ENCODE assay signal across 25 cellular contexts in genomic region chr7:41292457-41292856, GRCh38.
DNase-seq lines count a peak whose midpoint lies in the region; ATAC-seq, FAIRE-seq and TF ChIP-seq lines count a peak whose summit lies in the region.
"Had no signal": no experiment of that assay in that cellular context is flagged by ENCODE, and none has a peak within 500 bp of the region (broad histone marks: within the 10 kb centered on the region; RNA-seq: fewer than 3 reads in every experiment).

No MANE protein-coding gene starts in this region.

- 69 to 75% methylated on average over 3 of the region's 3 CpGs for WGBS in pancreas, 2 donors

- H3K27ac Mint-ChIP-seq in HFFc6: no peak overlapping the region
- H3K27ac Mint-ChIP-seq: activated B cell treated with CpG ODN at 0.5 μM for 24 hours; activated CD4-positive, alpha-beta memory T cell treated with anti-CD3 and anti-CD28 coated beads for 36 hours; activated naive CD8-positive, alpha-beta T cell treated with anti-CD3 and anti-CD28 coated beads, Interleukin-2, amount 10 ng/mL, durations not matched to agents 7 days and 5 days; CD4-positive, alpha-beta T cell; IgD-negative memory B cell; mesothelial cell of epicardium; natural killer cell treated with Interleukin-12 subunit alpha and Interleukin-12 subunit beta and Interleukin-15 and Interleukin-18, amount 100 ng/mL, for 72 hours had no signal

- H3K27me3 Mint-ChIP-seq in HFFc6 (ENCODE audit: insufficient read depth): no peaks in the 10 kb centered on the region; the same call in 1 of the 2 replicates
- H3K27me3 Mint-ChIP-seq: activated B cell treated with CpG ODN at 0.5 μM for 24 hours; activated CD4-positive, alpha-beta memory T cell treated with anti-CD3 and anti-CD28 coated beads for 36 hours; activated naive CD8-positive, alpha-beta T cell treated with anti-CD3 and anti-CD28 coated beads, Interleukin-2, amount 10 ng/mL, durations not matched to agents 7 days and 5 days; CD4-positive, alpha-beta T cell; IgD-negative memory B cell; natural killer cell treated with Interleukin-12 subunit alpha and Interleukin-12 subunit beta and Interleukin-15 and Interleukin-18, amount 100 ng/mL, for 72 hours had no signal

- no peak for FAIRE-seq in pancreas (lab: Jason Lieb, UNC)

- H3K4me1 Mint-ChIP-seq in HFFc6 (ENCODE audit: low read depth): no peaks in the 10 kb centered on the region
- H3K4me1 Mint-ChIP-seq: activated B cell treated with CpG ODN at 0.5 μM for 24 hours; activated naive CD8-positive, alpha-beta T cell treated with anti-CD3 and anti-CD28 coated beads, Interleukin-2, amount 10 ng/mL, durations not matched to agents 7 days and 5 days; IgD-negative memory B cell; mesothelial cell of epicardium had no signal

- no peaks in the 10 kb centered on the region for H3K36me3 Mint-ChIP-seq in HFFc6 (ENCODE audit: low read depth)
- H3K36me3 Mint-ChIP-seq: activated CD4-positive, alpha-beta memory T cell treated with anti-CD3 and anti-CD28 coated beads for 36 hours; activated naive CD8-positive, alpha-beta T cell treated with anti-CD3 and anti-CD28 coated beads, Interleukin-2, amount 10 ng/mL, durations not matched to agents 7 days and 5 days; IgD-negative memory B cell; mesothelial cell of epicardium; natural killer cell treated with Interleukin-12 subunit alpha and Interleukin-12 subunit beta and Interleukin-15 and Interleukin-18, amount 100 ng/mL, for 72 hours had no signal

- no peak overlapping the region for H3K4me3 Mint-ChIP-seq in HFFc6
- H3K4me3 Mint-ChIP-seq: activated B cell treated with CpG ODN at 0.5 μM for 24 hours; activated CD4-positive, alpha-beta memory T cell treated with anti-CD3 and anti-CD28 coated beads for 36 hours; activated naive CD8-positive, alpha-beta T cell treated with anti-CD3 and anti-CD28 coated beads, Interleukin-2, amount 10 ng/mL, durations not matched to agents 7 days and 5 days; CD4-positive, alpha-beta T cell; IgD-negative memory B cell; mesothelial cell of epicardium; natural killer cell treated with Interleukin-12 subunit alpha and Interleukin-12 subunit beta and Interleukin-15 and Interleukin-18, amount 100 ng/mL, for 72 hours had no signal

- 0 out of 2 replicates have a peak, but pooled peaks cover 8% of the 10 kb centered on the region for H3K4me1 ChIP-seq in PC-9 (replicated peaks; ENCODE audit: insufficient read depth)
- H3K4me1 ChIP-seq in pancreas: no peaks in the 10 kb centered on the region
- H3K4me1 ChIP-seq: heart left ventricle, left lung, tibial nerve had no signal

- H3K9me2 ChIP-seq in PC-9 (ENCODE audit: insufficient read depth): no peaks in the 10 kb centered on the region

- intact Hi-C loops in PC-9 (cut with micrococcal nuclease; ENCODE audit: unreplicated experiment): loop anchor here (5.0 kb wide), 1 partner anchor 245 kb away; no protein-coding TSS in a partner anchor
- intact Hi-C loops in left colon (cut with DNase I, micrococcal nuclease): no loop called here
- intact Hi-C loops in pancreas (cut with DNase I): no loop called here

- peak; percentile 9 for DNase-seq in HS-27A (ENCODE audit: low read depth)
- peak; percentile 25 to 78 for DNase-seq in PC-9
- peak; percentile 4 for DNase-seq in dermis blood vessel endothelial cell
- no peak for DNase-seq in left colon
- no peak for DNase-seq in HFFc6
- DNase-seq in pancreas: no peak
- DNase-seq in DMS153 (lab: John Stamatoyannopoulos, UW): no peak
- no peak for DNase-seq in NCI-H82 (lab: John Stamatoyannopoulos, UW)
- DNase-seq: activated B cell treated with CpG ODN at 0.5 μM for 24 hours; activated CD4-positive, alpha-beta memory T cell treated with anti-CD3 and anti-CD28 coated beads for 36 hours; activated effector memory CD4-positive, alpha-beta T cell treated with Interleukin-2 at 50 U/mL for 16 hours; activated naive CD8-positive, alpha-beta T cell treated with anti-CD3 and anti-CD28 coated beads, Interleukin-2, amount 10 ng/mL, durations not matched to agents 7 days and 5 days; CD4-positive, alpha-beta T cell; DND-41; GOT3; heart left ventricle; left lung; NCI-H187 treated with DMSO at 0.1 percent for 48 hours; NCI-H345; stimulated activated CD4-positive, alpha-beta T cell treated with anti-CD3 and anti-CD28 coated beads, Interleukin-4, amount 100 ng/mL, for 4 hours; stimulated activated naive CD8-positive, alpha-beta T cell treated with anti-CD3 and anti-CD28 coated beads, Interleukin-15, Interleukin-2, amounts not matched to agents 100 U/mL and 50 U/mL, for 24 hours had no signal

- TF ChIP-seq CTCF in PC-9 (conservative IDR thresholded peaks at IDR 0.05): no peak
- no peak for TF ChIP-seq CTCF in HFFc6 (IDR thresholded peaks at IDR 0.05)
- no peak for TF ChIP-seq CTCF in pancreas (IDR thresholded peaks at IDR 0.05)

- H3K27ac ChIP-seq in PC-9 (no peak overlapping the region), pancreas (no peak overlapping the region)
- H3K27ac ChIP-seq: heart left ventricle, left lung, tibial nerve had no signal

- no peak overlapping the region for H2AFZ ChIP-seq in PC-9

- H3K27me3 ChIP-seq in PC-9 (ENCODE audit: insufficient read depth, low read depth) (no peaks in the 10 kb centered on the region), pancreas (no peaks in the 10 kb centered on the region)
- H3K27me3 ChIP-seq: heart left ventricle, left lung, tibial nerve had no signal

- H3K9me3 ChIP-seq in PC-9 (ENCODE audit: insufficient read depth, low read depth): peaks cover 8% of the 10 kb centered on the region; the same call in 1 of the 2 replicates
- H3K9me3 ChIP-seq in pancreas: no peaks in the 10 kb centered on the region
- H3K9me3 ChIP-seq: left lung had no signal

- POLR2A ChIA-PET in PC-9 (lab: Charles Lee; ENCODE audit: unreplicated experiment): no interaction called here

- peak; percentile 46 for ATAC-seq in left colon
- ATAC-seq in pancreas: no peak
- ATAC-seq: heart left ventricle; left lung; natural killer cell treated with Interleukin-12 subunit alpha and Interleukin-12 subunit beta and Interleukin-15 and Interleukin-18, amount 100 ng/mL, for 72 hours; stimulated activated naive CD8-positive, alpha-beta T cell treated with anti-CD3 and anti-CD28 coated beads, Interleukin-15, Interleukin-2, amounts not matched to agents 100 U/mL and 50 U/mL, for 24 hours had no signal

- no peaks in the 10 kb centered on the region for H3K9me3 Mint-ChIP-seq in HFFc6
- H3K9me3 Mint-ChIP-seq: activated naive CD8-positive, alpha-beta T cell treated with anti-CD3 and anti-CD28 coated beads, Interleukin-2, amount 10 ng/mL, durations not matched to agents 7 days and 5 days had no signal

- H3K79me2 ChIP-seq in PC-9 (ENCODE audit: low read depth): no peaks in the 10 kb centered on the region

- H3K4me2 ChIP-seq in PC-9: no peak overlapping the region

- no peaks in the 10 kb centered on the region for H3F3A ChIP-seq in PC-9 (ENCODE audit: insufficient read depth, low read depth)

- no peak overlapping the region for H3K4me3 ChIP-seq in PC-9
- H3K4me3 ChIP-seq in pancreas: no peak overlapping the region
- H3K4me3 ChIP-seq: heart left ventricle, left lung, tibial nerve had no signal

- H4K20me1 ChIP-seq in PC-9 (ENCODE audit: insufficient read depth): no peaks in the 10 kb centered on the region

- BruUV-seq in PC-9 (replicated peaks; lab: Mats Ljungman, UMichigan): no TSS peak

- CTCF ChIA-PET in PC-9 (lab: Charles Lee): no interaction called here

- no peaks in the 10 kb centered on the region for H3K36me3 ChIP-seq in PC-9 (ENCODE audit: low read depth)
- no peaks in the 10 kb centered on the region for H3K36me3 ChIP-seq in pancreas
- H3K36me3 ChIP-seq: heart left ventricle, left lung, tibial nerve had no signal

Comparison
In these comparisons a context has a peak if more than half of its experiments do, and no peak if none do; other contexts are left out.
1. DNase-seq: peak in HS-27A (single experiment), PC-9 (2 of 2) and dermis blood vessel endothelial cell (single experiment); none in left colon (0 of 2), HFFc6 (single experiment), pancreas (0 of 6), DMS153 (single experiment) and NCI-H82 (single experiment).